ENCODE assay signal across 12 cellular contexts in genomic region chr9:113154936-113155335, GRCh38. TPM values are rescaled to one million over a fixed set of nuclear protein-coding genes. Genes with fewer than 3 reads are reported as not detected.
DNase-seq lines count a peak whose midpoint lies in the region; ATAC-seq and TF ChIP-seq lines count a peak whose summit lies in the region.
"Had no signal": no experiment of that assay in that cellular context is flagged by ENCODE, and none has a peak within 500 bp of the region (broad histone marks: within the 10 kb centered on the region; RNA-seq: fewer than 3 reads in every experiment).

No MANE protein-coding gene starts in this region.

- WGBS in suprapubic skin, result 68% methylated on average over 2 of the region's 2 CpGs

- intact Hi-C loops in activated CD8-positive, alpha-beta T cell treated with anti-CD3 and anti-CD28 coated beads for 36 hours (cut with micrococcal nuclease), result no loop called here

- H3K4me3 Mint-ChIP-seq in activated naive CD8-positive, alpha-beta T cell, result no peak overlapping the region
- H3K4me3 Mint-ChIP-seq in activated naive CD8-positive, alpha-beta T cell treated with anti-CD3 and anti-CD28 coated beads for 36 hours, result no peak overlapping the region
- H3K4me3 Mint-ChIP-seq in activated CD8-positive, alpha-beta T cell treated with anti-CD3 and anti-CD28 coated beads for 36 hours, result no peak overlapping the region
- H3K4me3 Mint-ChIP-seq: immature natural killer cell had no signal

- DNase-seq in activated naive CD8-positive, alpha-beta T cell treated with anti-CD3 and anti-CD28 coated beads for 36 hours, result no peak
- DNase-seq in activated CD8-positive, alpha-beta T cell treated with anti-CD3 and anti-CD28 coated beads for 36 hours, result no peak
- peak; percentile 36 for DNase-seq in iris pigment epithelial cell (ENCODE audit: low read depth)
- no peak for DNase-seq in suprapubic skin (ENCODE audit: low spot score in 2 of 2)
- DNase-seq in NCI-H1694 (lab: John Stamatoyannopoulos, UW), result no peak
- DNase-seq: erythroblast, immature natural killer cell had no signal

- H3K4me3 ChIP-seq in suprapubic skin, result peak overlapping the region; percentile 1
- H3K4me3 ChIP-seq: smooth muscle cell had no signal

- POLR2A ChIA-PET in activated CD8-positive, alpha-beta T cell treated with anti-CD3 and anti-CD28 coated beads for 36 hours (lab: Charles Lee), result interaction anchor here (1.6 to 2.5 kb wide), 2 partner anchors 19 to 66 kb away, joined by 6 to 10 read pairs; partner anchors contain the start of genes FKBP15 and SLC31A1

- TF ChIP-seq POLR2A in suprapubic skin (IDR thresholded peaks at IDR 0.05), result no peak

- H3K9me3 Mint-ChIP-seq in activated naive CD8-positive, alpha-beta T cell (ENCODE audit: low read depth), result no peaks in the 10 kb centered on the region
- no peaks in the 10 kb centered on the region for H3K9me3 Mint-ChIP-seq in activated naive CD8-positive, alpha-beta T cell treated with anti-CD3 and anti-CD28 coated beads for 36 hours
- no peaks in the 10 kb centered on the region for H3K9me3 Mint-ChIP-seq in activated CD8-positive, alpha-beta T cell treated with anti-CD3 and anti-CD28 coated beads for 36 hours
- H3K9me3 Mint-ChIP-seq: immature natural killer cell had no signal

- H3K9me3 ChIP-seq in suprapubic skin, result no peaks in the 10 kb centered on the region

- TF ChIP-seq CTCF in activated CD8-positive, alpha-beta T cell treated with anti-CD3 and anti-CD28 coated beads for 36 hours (IDR thresholded peaks at IDR 0.05), result no peak
- TF ChIP-seq CTCF in suprapubic skin (IDR thresholded peaks at IDR 0.05), result no peak

- H3K36me3 Mint-ChIP-seq in activated naive CD8-positive, alpha-beta T cell, result peaks cover 5% of the 10 kb centered on the region
- peaks cover 11% of the 10 kb centered on the region for H3K36me3 Mint-ChIP-seq in activated naive CD8-positive, alpha-beta T cell treated with anti-CD3 and anti-CD28 coated beads for 36 hours
- peaks cover 5% of the 10 kb centered on the region for H3K36me3 Mint-ChIP-seq in activated CD8-positive, alpha-beta T cell treated with anti-CD3 and anti-CD28 coated beads for 36 hours (ENCODE audit: low read depth)

- peak overlapping the region; percentile 16 for H3K27ac ChIP-seq in suprapubic skin

- H3K27me3 ChIP-seq in suprapubic skin, result no peaks in the 10 kb centered on the region

- peaks cover 40% of the 10 kb centered on the region for H3K4me1 Mint-ChIP-seq in activated naive CD8-positive, alpha-beta T cell (ENCODE audit: low read depth)
- H3K4me1 Mint-ChIP-seq in activated naive CD8-positive, alpha-beta T cell treated with anti-CD3 and anti-CD28 coated beads for 36 hours, result peaks cover 33% of the 10 kb centered on the region
- H3K4me1 Mint-ChIP-seq in activated CD8-positive, alpha-beta T cell treated with anti-CD3 and anti-CD28 coated beads for 36 hours (ENCODE audit: low read depth), result peaks cover 38% of the 10 kb centered on the region

- CTCF ChIA-PET in activated CD8-positive, alpha-beta T cell treated with anti-CD3 and anti-CD28 coated beads for 36 hours (lab: Charles Lee), result interaction anchor here (1.3 to 2.4 kb wide), 2 partner anchors 43 to 246 kb away, joined by 3 to 18 read pairs; partner anchors contain the start of gene ALAD

- ATAC-seq in activated CD8-positive, alpha-beta T cell treated with anti-CD3 and anti-CD28 coated beads for 36 hours, result no peak
- no peak for ATAC-seq in HG02970 (IDR thresholded peaks at IDR 0.05; ENCODE audit: low FRiP score, unreplicated experiment)
- no peak for ATAC-seq in HG03108 (IDR thresholded peaks at IDR 0.05; ENCODE audit: unreplicated experiment)
- ATAC-seq: Panc1 had no signal

- no peak for TF ChIP-seq EP300 in suprapubic skin (IDR thresholded peaks at IDR 0.05)

- no peaks in the 10 kb centered on the region for H3K27me3 Mint-ChIP-seq in activated naive CD8-positive, alpha-beta T cell
- peaks cover 3% of the 10 kb centered on the region for H3K27me3 Mint-ChIP-seq in activated naive CD8-positive, alpha-beta T cell treated with anti-CD3 and anti-CD28 coated beads for 36 hours
- H3K27me3 Mint-ChIP-seq in activated CD8-positive, alpha-beta T cell treated with anti-CD3 and anti-CD28 coated beads for 36 hours, result no peaks in the 10 kb centered on the region

- peaks cover 28% of the 10 kb centered on the region for H3K36me3 ChIP-seq in suprapubic skin

- H3K4me1 ChIP-seq in suprapubic skin, result peaks cover 63% of the 10 kb centered on the region

- H3K27ac Mint-ChIP-seq in activated naive CD8-positive, alpha-beta T cell, result peak overlapping the region; percentile 19
- H3K27ac Mint-ChIP-seq in activated naive CD8-positive, alpha-beta T cell treated with anti-CD3 and anti-CD28 coated beads for 36 hours, result no peak overlapping the region
- H3K27ac Mint-ChIP-seq in activated CD8-positive, alpha-beta T cell treated with anti-CD3 and anti-CD28 coated beads for 36 hours, result peak overlapping the region; percentile 88

RNA-seq across cellular contexts. Expression of gene SLC31A2, which starts 4.1 kb away (rescaled TPM):
- total RNA-seq in activated naive CD8-positive, alpha-beta T cell treated with anti-CD3 and anti-CD28 coated beads for 36 hours, result 1 to 10 TPM; 3.2 to 3.4 TPM
- total RNA-seq in activated CD8-positive, alpha-beta T cell treated with anti-CD3 and anti-CD28 coated beads for 36 hours, result 1 to 10 TPM; 1.6 to 3.4 TPM
- 100 to 1,000 TPM in 2 of 4 donors, 10 to 100 TPM in 2; 49.8 to 114 (median 88.4) TPM for total RNA-seq in suprapubic skin

Comparison
In these comparisons a context has a peak if more than half of its experiments do, and no peak if none do; other contexts are left out.
1. RNA of gene SLC31A2, which starts 4.1 kb away (total RNA-seq): 49.8 to 114 TPM in suprapubic skin; 3.2 to 3.4 TPM in activated naive CD8-positive, alpha-beta T cell treated with anti-CD3 and anti-CD28 coated beads for 36 hours and 1.6 to 3.4 TPM in activated CD8-positive, alpha-beta T cell treated with anti-CD3 and anti-CD28 coated beads for 36 hours; every median in the first group is over 10 times any median in the second.